8 cellular contexts compared by ENCODE assay signal in genomic region chr12:25250744-25251730, GRCh38. TPM values are rescaled to one million over a fixed set of nuclear protein-coding genes. Genes with fewer than 3 reads are reported as not detected.
A peak's percentile ranks its signal among the peaks of the same experiment; 100 is the strongest.
DNase-seq lines count a peak whose midpoint lies in the region; ATAC-seq and TF ChIP-seq lines count a peak whose summit lies in the region.

TSS of gene KRAS (minus strand) at chr12:25250929.

- H3K9me3 Mint-ChIP-seq in CD4-positive, CD25-positive, alpha-beta regulatory T cell: no peaks in the 10 kb centered on the region
- H3K9me3 Mint-ChIP-seq in activated CD4-positive, alpha-beta memory T cell treated with anti-CD3 and anti-CD28 coated beads for 36 hours: no peaks in the 10 kb centered on the region

- H3K4me1 Mint-ChIP-seq in CD4-positive, CD25-positive, alpha-beta regulatory T cell: peaks cover 15 to 47% (median 34%) of the 10 kb centered on the region in 4 donors
- peaks cover 30% of the 10 kb centered on the region for H3K4me1 Mint-ChIP-seq in activated CD4-positive, alpha-beta memory T cell treated with anti-CD3 and anti-CD28 coated beads for 36 hours (ENCODE audit: low read depth)

- peak within 1 kb of the TSS; percentile 88 for H3K4me3 ChIP-seq in CD4-positive, CD25-positive, alpha-beta regulatory T cell (ENCODE audit: low read depth, low read length)
- peak within 1 kb of the TSS; percentile 69 to 97 (median 86) for H3K4me3 ChIP-seq in dorsolateral prefrontal cortex
- peak within 1 kb of the TSS; percentile 83 to 94 (median 91) for H3K4me3 ChIP-seq in right lobe of liver

- CTCF ChIA-PET in activated CD4-positive, alpha-beta memory T cell treated with anti-CD3 and anti-CD28 coated beads for 36 hours (lab: Charles Lee): interaction anchor here (1.0 to 1.1 kb wide), 2 partner anchors 10 to 132 kb away, joined by 3 to 7 read pairs; no protein-coding TSS in a partner anchor

- DNase-seq in CD4-positive, CD25-positive, alpha-beta regulatory T cell: peak; percentile 86 to 94 (median 88)
- DNase-seq in NCI-H82 (lab: John Stamatoyannopoulos, UW) (peak; percentile 99), dorsolateral prefrontal cortex (peak; percentile 84 to 97 (median 92)), right lobe of liver (peak; percentile 98)
- DNase-seq in activated CD4-positive, alpha-beta memory T cell treated with anti-CD3 and anti-CD28 coated beads for 36 hours: peak; percentile 92
- DNase-seq in stimulated activated CD4-positive, alpha-beta T cell treated with anti-CD3 and anti-CD28 coated beads, Interleukin-4, amount 100 ng/mL, for 24 hours: peak; percentile 90

- H3K4me3 Mint-ChIP-seq in CD4-positive, CD25-positive, alpha-beta regulatory T cell: peak within 1 kb of the TSS; percentile 92 to 98 (median 97)
- H3K4me3 Mint-ChIP-seq in activated CD4-positive, alpha-beta memory T cell treated with anti-CD3 and anti-CD28 coated beads for 36 hours: peak within 1 kb of the TSS; percentile 91

- peaks cover 2% of the 10 kb centered on the region for H3K27me3 ChIP-seq in CD4-positive, CD25-positive, alpha-beta regulatory T cell (ENCODE audit: control insufficient read depth, insufficient read depth, low read length)
- H3K27me3 ChIP-seq in dorsolateral prefrontal cortex (no peaks in the 10 kb centered on the region), right lobe of liver (no peaks in the 10 kb centered on the region)

- H3K27ac Mint-ChIP-seq in CD4-positive, CD25-positive, alpha-beta regulatory T cell: peak within 1 kb of the TSS; percentile 91 to 96 (median 93)
- H3K27ac Mint-ChIP-seq in activated CD4-positive, alpha-beta memory T cell treated with anti-CD3 and anti-CD28 coated beads for 36 hours: peak within 1 kb of the TSS; percentile 82

- peaks cover 25% of the 10 kb centered on the region for H3K4me1 ChIP-seq in CD4-positive, CD25-positive, alpha-beta regulatory T cell (ENCODE audit: control insufficient read depth, insufficient read depth, low read length, poor library complexity, severe bottlenecking)
- peaks cover 0 to 15% (median 0%) of the 10 kb centered on the region in 4 donors for H3K4me1 ChIP-seq in right lobe of liver

- H3K27ac ChIP-seq in CD4-positive, CD25-positive, alpha-beta regulatory T cell (ENCODE audit: insufficient read depth, low read length, poor library complexity, severe bottlenecking): peak within 1 kb of the TSS; percentile 75
- H3K27ac ChIP-seq in dorsolateral prefrontal cortex: peak within 1 kb of the TSS; percentile 37 to 96 (median 87)
- H3K27ac ChIP-seq in right lobe of liver: peak within 1 kb of the TSS; percentile 89 to 97 (median 95)

- intact Hi-C loops in activated CD4-positive, alpha-beta memory T cell treated with anti-CD3 and anti-CD28 coated beads for 36 hours (cut with micrococcal nuclease): loop anchor here (1.0 to 2.0 kb wide), 4 partner anchors 18 to 198 kb away; partner anchors contain the start of genes DNAI7 and ETFRF1
- intact Hi-C loops in dorsolateral prefrontal cortex (cut with DNase I) (loop anchor here (5.0 to 10.0 kb wide), 2 partner anchors 54 to 1774 kb away; partner anchors contain the start of genes DNAI7 (in 2 of the 2), ETFRF1 (in 2 of the 2) and MED21 (in 1 of the 2)), right lobe of liver (cut with DNase I) (no loop called here)

- WGBS in right lobe of liver (ENCODE audit: insufficient coverage, low coverage, low lambda C conversion rate, missing lambda C conversion rate): 2% methylated on average over 32 of the region's 105 CpGs

- ATAC-seq in CD4-positive, CD25-positive, alpha-beta regulatory T cell (ENCODE audit: low read depth in 2 of 2): peak; percentile 91 to 93
- ATAC-seq in GM19452 (IDR thresholded peaks at IDR 0.05; ENCODE audit: unreplicated experiment) (peak; percentile 80), HG03575 (IDR thresholded peaks at IDR 0.05; ENCODE audit: extremely low read depth, insufficient number of reproducible peaks, low FRiP score, unreplicated experiment) (peak; percentile 32), right lobe of liver (peak; percentile 91 to 98 (median 94))

- POLR2A ChIA-PET in activated CD4-positive, alpha-beta memory T cell treated with anti-CD3 and anti-CD28 coated beads for 36 hours (lab: Charles Lee): interaction anchor here (0.7 to 1.0 kb wide), 6 partner anchors 8 to 134 kb away, joined by 3 to 8 read pairs (median 3); no protein-coding TSS in a partner anchor

- peak; percentile 89 for TF ChIP-seq POLR2A in right lobe of liver (IDR thresholded peaks at IDR 0.05)

- H3K9me3 ChIP-seq in CD4-positive, CD25-positive, alpha-beta regulatory T cell (ENCODE audit: control insufficient read depth in 2 of 2, low read length in 2 of 2): no peaks in the 10 kb centered on the region
- H3K9me3 ChIP-seq in right lobe of liver: no peaks in the 10 kb centered on the region

- peaks cover 4% of the 10 kb centered on the region for H3K36me3 Mint-ChIP-seq in CD4-positive, CD25-positive, alpha-beta regulatory T cell
- H3K36me3 Mint-ChIP-seq in activated CD4-positive, alpha-beta memory T cell treated with anti-CD3 and anti-CD28 coated beads for 36 hours: peaks cover 12% of the 10 kb centered on the region

- peaks cover 4% of the 10 kb centered on the region for H3K27me3 Mint-ChIP-seq in CD4-positive, CD25-positive, alpha-beta regulatory T cell
- H3K27me3 Mint-ChIP-seq in activated CD4-positive, alpha-beta memory T cell treated with anti-CD3 and anti-CD28 coated beads for 36 hours: no peaks in the 10 kb centered on the region

- TF ChIP-seq CTCF in dorsolateral prefrontal cortex (IDR thresholded peaks at IDR 0.05 in 54 of 56, conservative IDR thresholded peaks at IDR 0.05 in 2 of 56; ENCODE audit: low read depth in 1 of 56, partially characterized antibody in 56 of 56) (peak in 36 of 56 donors; percentile 1 to 63 (median 26)), right lobe of liver (IDR thresholded peaks at IDR 0.05) (peak in 1 of 4 donors; percentile 13)

- H3K36me3 ChIP-seq in CD4-positive, CD25-positive, alpha-beta regulatory T cell (ENCODE audit: control insufficient read depth, insufficient read depth, low read length): no peaks in the 10 kb centered on the region
- H3K36me3 ChIP-seq in right lobe of liver: no peaks in the 10 kb centered on the region

RNA-seq across cellular contexts. Expression of gene KRAS, which starts in this region (rescaled TPM):
- total RNA-seq in CD4-positive, CD25-positive, alpha-beta regulatory T cell: 24.0 TPM
- polyA plus RNA-seq in CD4-positive, CD25-positive, alpha-beta regulatory T cell: 10 to 100 TPM; 25.9 to 46.7 (median 35.8) TPM
- 10 to 100 TPM; 15.9 to 17.8 TPM for total RNA-seq in activated CD4-positive, alpha-beta memory T cell treated with anti-CD3 and anti-CD28 coated beads for 36 hours
- total RNA-seq in dorsolateral prefrontal cortex (10 to 100 TPM; 17.4 to 48.2 (median 32.9) TPM), right lobe of liver (10 to 100 TPM; 10.1 to 28.8 (median 10.9) TPM)

Comparison
In these comparisons a context has a peak if more than half of its experiments do, and no peak if none do; other contexts are left out.
1. Peak in every context shown above with its lines: DNase-seq, ATAC-seq, H3K4me3 ChIP-seq and H3K27ac ChIP-seq.
2. ATAC-seq: peak in every context shown above with its lines; median percentile 94 in right lobe of liver; 92 in CD4-positive, CD25-positive, alpha-beta regulatory T cell; 80 in GM19452; 32 in HG03575.
3. intact Hi-C loops: an anchor here in activated CD4-positive, alpha-beta memory T cell treated with anti-CD3 and anti-CD28 coated beads for 36 hours (1.0 to 2.0 kb wide) and dorsolateral prefrontal cortex (5.0 to 10.0 kb wide); none called in right lobe of liver.